In the genomic region with DNA sequence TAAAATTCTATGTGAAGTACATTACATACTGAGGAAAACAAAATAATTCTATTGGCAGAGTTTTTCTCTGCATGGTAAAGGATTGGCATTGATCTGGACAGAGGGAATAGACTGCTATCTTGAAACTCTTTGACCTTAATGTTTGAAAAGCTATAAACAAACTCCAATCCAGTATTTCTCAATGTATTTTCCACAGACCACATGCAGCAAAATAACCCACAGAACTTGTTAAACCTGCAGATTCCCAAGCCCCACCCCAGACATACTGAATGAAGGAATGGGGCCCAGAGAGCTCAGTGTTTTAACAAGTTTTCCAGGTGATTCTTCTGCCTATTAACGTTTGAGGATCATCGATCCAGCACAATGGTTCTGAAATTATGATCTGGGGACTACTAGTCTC, we compare ENCODE assay signal across 13 cellular contexts. TPM values are rescaled to one million over a fixed set of nuclear protein-coding genes. Genes with fewer than 3 reads are reported as not detected.
DNase-seq lines count a peak whose midpoint lies in the region; ATAC-seq and TF ChIP-seq lines count a peak whose summit lies in the region.
"Had no signal": no experiment of that assay in that cellular context is flagged by ENCODE, and none has a peak within 500 bp of the region (broad histone marks: within the 10 kb centered on the region; RNA-seq: fewer than 3 reads in every experiment).

No MANE protein-coding gene starts in this region.

- H3K36me3 Mint-ChIP-seq in Calu3 (ENCODE audit: insufficient read depth, unreplicated experiment): no peaks in the 10 kb centered on the region
- H3K36me3 Mint-ChIP-seq: CD4-positive, alpha-beta memory T cell had no signal

- H3K79me2 ChIP-seq in hepatocyte: peaks cover 31% of the 10 kb centered on the region

- WGBS in hepatocyte (ENCODE audit: low lambda C conversion rate, missing lambda C conversion rate): 56% methylated on average over 2 of the region's 2 CpGs
- 34% methylated on average over 2 of the region's 2 CpGs for WGBS in right lobe of liver (ENCODE audit: insufficient coverage, low coverage, low lambda C conversion rate, missing lambda C conversion rate)

- H3K27ac Mint-ChIP-seq in Calu3 (ENCODE audit: unreplicated experiment): peak overlapping the region; percentile 31
- H3K27ac Mint-ChIP-seq: CD4-positive, alpha-beta memory T cell; GM23338 had no signal

- H3K4me1 Mint-ChIP-seq in Calu3 (ENCODE audit: low read depth, unreplicated experiment): peaks cover 9% of the 10 kb centered on the region
- H3K4me1 Mint-ChIP-seq: CD4-positive, alpha-beta memory T cell; GM23338 had no signal

- no peak for TF ChIP-seq POLR2A in right lobe of liver (IDR thresholded peaks at IDR 0.05)

- H3K4me3 Mint-ChIP-seq in Calu3 (ENCODE audit: low read depth, unreplicated experiment): peak overlapping the region; percentile 10
- H3K4me3 Mint-ChIP-seq: CD4-positive, alpha-beta memory T cell; GM23338 had no signal

- ATAC-seq in right lobe of liver: peak; percentile 37 to 76 (median 62)
- ATAC-seq in HG02884 (IDR thresholded peaks at IDR 0.05; ENCODE audit: unreplicated experiment): no peak
- ATAC-seq in HG03457 (IDR thresholded peaks at IDR 0.05; ENCODE audit: unreplicated experiment): no peak
- ATAC-seq: GM23338 had no signal

- H3K9me3 ChIP-seq in hepatocyte (ENCODE audit: low read depth) (no peaks in the 10 kb centered on the region), right lobe of liver (no peaks in the 10 kb centered on the region)
- H3K9me3 ChIP-seq: BE2C had no signal

- H3K36me3 ChIP-seq in hepatocyte (replicated peaks; ENCODE audit: insufficient read depth, low read depth) (no peaks in the 10 kb centered on the region), right lobe of liver (no peaks in the 10 kb centered on the region)
- H3K36me3 ChIP-seq: BE2C had no signal

- H3K27ac ChIP-seq in hepatocyte (no peak overlapping the region), right lobe of liver (peak overlapping the region in 1 of 3 donors; percentile 11), substantia nigra (ENCODE audit: low read depth, low read length, poor library complexity, severe bottlenecking) (no peak overlapping the region)
- H3K27ac ChIP-seq: C4-2B had no signal

- no peaks in the 10 kb centered on the region for H3K27me3 ChIP-seq in hepatocyte
- H3K27me3 ChIP-seq in right lobe of liver: no peaks in the 10 kb centered on the region
- H3K27me3 ChIP-seq: BE2C had no signal

- peaks cover 3% of the 10 kb centered on the region for H3K4me1 ChIP-seq in hepatocyte (ENCODE audit: insufficient read depth)
- H3K4me1 ChIP-seq in right lobe of liver: peaks cover 0 to 18% (median 0%) of the 10 kb centered on the region in 4 donors
- H3K4me1 ChIP-seq: BE2C had no signal

- DNase-seq in Calu3: no peak
- DNase-seq in hepatocyte (ENCODE audit: low spot score): peak; percentile 8
- no peak for DNase-seq in right lobe of liver
- no peak for DNase-seq in substantia nigra (lab: John Stamatoyannopoulos, UW)
- DNase-seq in activated CD4-positive, alpha-beta T cell treated with anti-CD3 and anti-CD28 coated beads for 48 hours: no peak
- DNase-seq: BE2C; CD4-positive, alpha-beta memory T cell; H7 had no signal

- no peaks in the 10 kb centered on the region for H4K20me1 ChIP-seq in hepatocyte (ENCODE audit: insufficient read depth, poor library complexity, severe bottlenecking)

- no peak overlapping the region for H2AFZ ChIP-seq in hepatocyte
- H2AFZ ChIP-seq: GM23338 had no signal

- intact Hi-C loops in Calu3 (cut with micrococcal nuclease; ENCODE audit: unreplicated experiment) (no loop called here), right lobe of liver (cut with DNase I) (no loop called here)

- no peak for TF ChIP-seq CTCF in Calu3 (IDR thresholded peaks at IDR 0.05; ENCODE audit: unreplicated experiment)
- no peak for TF ChIP-seq CTCF in hepatocyte (IDR thresholded peaks at IDR 0.05; ENCODE audit: poor library complexity)
- no peak for TF ChIP-seq CTCF in right lobe of liver (IDR thresholded peaks at IDR 0.05)

- H3K9me3 Mint-ChIP-seq in Calu3 (ENCODE audit: low read depth, unreplicated experiment): no peaks in the 10 kb centered on the region
- H3K9me3 Mint-ChIP-seq: CD4-positive, alpha-beta memory T cell; GM23338 had no signal

- H3K4me2 ChIP-seq in hepatocyte: peak overlapping the region; percentile 2
- H3K4me2 ChIP-seq: GM23338 had no signal

- no peaks in the 10 kb centered on the region for H3K27me3 Mint-ChIP-seq in Calu3 (ENCODE audit: unreplicated experiment)

- no TSS peak for BruUV-seq in Calu3 (replicated peaks; lab: Mats Ljungman, UMichigan)

- CTCF ChIA-PET in Calu3 (lab: Charles Lee): interaction anchor here (1.4 kb wide), 1 partner anchor 39 kb away, joined by 4 read pairs; no protein-coding TSS in a partner anchor

- no peaks in the 10 kb centered on the region for H3K9me2 ChIP-seq in hepatocyte (replicated peaks; ENCODE audit: insufficient read depth)

- H3K4me3 ChIP-seq in hepatocyte: no peak overlapping the region
- no peak overlapping the region for H3K4me3 ChIP-seq in right lobe of liver
- H3K4me3 ChIP-seq: GM23338 had no signal

TF ChIP-seq in PFSK-1, 5 proteins besides CTCF, POLR2A, EP300 and RAD21:
- TF ChIP-seq POLR2AphosphoS5 (IDR thresholded peaks at IDR 0.05; ENCODE audit: low read depth, low read length): 0 out of 2 replicates have a peak, but pooled peaks have one; percentile 38
- TF ChIP-seq, protein P1, sequence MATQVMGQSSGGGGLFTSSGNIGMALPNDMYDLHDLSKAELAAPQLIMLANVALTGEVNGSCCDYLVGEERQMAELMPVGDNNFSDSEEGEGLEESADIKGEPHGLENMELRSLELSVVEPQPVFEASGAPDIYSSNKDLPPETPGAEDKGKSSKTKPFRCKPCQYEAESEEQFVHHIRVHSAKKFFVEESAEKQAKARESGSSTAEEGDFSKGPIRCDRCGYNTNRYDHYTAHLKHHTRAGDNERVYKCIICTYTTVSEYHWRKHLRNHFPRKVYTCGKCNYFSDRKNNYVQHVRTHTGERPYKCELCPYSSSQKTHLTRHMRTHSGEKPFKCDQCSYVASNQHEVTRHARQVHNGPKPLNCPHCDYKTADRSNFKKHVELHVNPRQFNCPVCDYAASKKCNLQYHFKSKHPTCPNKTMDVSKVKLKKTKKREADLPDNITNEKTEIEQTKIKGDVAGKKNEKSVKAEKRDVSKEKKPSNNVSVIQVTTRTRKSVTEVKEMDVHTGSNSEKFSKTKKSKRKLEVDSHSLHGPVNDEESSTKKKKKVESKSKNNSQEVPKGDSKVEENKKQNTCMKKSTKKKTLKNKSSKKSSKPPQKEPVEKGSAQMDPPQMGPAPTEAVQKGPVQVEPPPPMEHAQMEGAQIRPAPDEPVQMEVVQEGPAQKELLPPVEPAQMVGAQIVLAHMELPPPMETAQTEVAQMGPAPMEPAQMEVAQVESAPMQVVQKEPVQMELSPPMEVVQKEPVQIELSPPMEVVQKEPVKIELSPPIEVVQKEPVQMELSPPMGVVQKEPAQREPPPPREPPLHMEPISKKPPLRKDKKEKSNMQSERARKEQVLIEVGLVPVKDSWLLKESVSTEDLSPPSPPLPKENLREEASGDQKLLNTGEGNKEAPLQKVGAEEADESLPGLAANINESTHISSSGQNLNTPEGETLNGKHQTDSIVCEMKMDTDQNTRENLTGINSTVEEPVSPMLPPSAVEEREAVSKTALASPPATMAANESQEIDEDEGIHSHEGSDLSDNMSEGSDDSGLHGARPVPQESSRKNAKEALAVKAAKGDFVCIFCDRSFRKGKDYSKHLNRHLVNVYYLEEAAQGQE (IDR thresholded peaks at IDR 0.05; ENCODE audit: insufficient read depth in 1 of 2, low read depth in 2 of 2, low read length in 2 of 2): no peak
- TF ChIP-seq SIN3A (IDR thresholded peaks at IDR 0.05; ENCODE audit: borderline replicate concordance, insufficient read depth, low read length): no peak
- TF ChIP-seq TAF1 (IDR thresholded peaks at IDR 0.05; ENCODE audit: borderline replicate concordance, insufficient read depth, low read length): no peak
- TF ChIP-seq FOXP2 (optimal IDR thresholded peaks at IDR 0.05; ENCODE audit: borderline replicate concordance, extremely low read depth, extremely low read length, insufficient read depth): no peak
TF ChIP-seq in PFSK-1: peak in this region for 1.

RNA-seq across cellular contexts. Expression of a gene that starts 15.7 kb away (rescaled TPM):
- total RNA-seq in Calu3 (2022) (40.1 and 54.5 TPM in 2 replicates), hepatocyte (95.0 and 101 TPM in 2 replicates), right lobe of liver (10 to 100 TPM; 39.4 to 48.7 (median 45.4) TPM)
- polyA plus RNA-seq in PFSK-1 (2012; ENCODE audit: insufficient read length, low read depth): 121 TPM
- 39.2 and 58.0 TPM in 2 replicates for polyA plus RNA-seq in hepatocyte

Comparison
In these comparisons a context has a peak if more than half of its experiments do, and no peak if none do; other contexts are left out.
1. ATAC-seq: peak in right lobe of liver (4 of 4); none in HG02884 (single experiment) and HG03457 (single experiment).